20 cellular contexts compared by ENCODE assay signal in genomic region chr11:74559110-74559933, GRCh38. TPM values are rescaled to one million over a fixed set of nuclear protein-coding genes. Genes with fewer than 3 reads are reported as not detected.
DNase-seq lines count a peak whose midpoint lies in the region; ATAC-seq and TF ChIP-seq lines count a peak whose summit lies in the region.
"Had no signal": no experiment of that assay in that cellular context is flagged by ENCODE, and none has a peak within 500 bp of the region (broad histone marks: within the 10 kb centered on the region; RNA-seq: fewer than 3 reads in every experiment).

No MANE protein-coding gene starts in this region.

- no peak for TF ChIP-seq CTCF in endothelial cell (IDR thresholded peaks at IDR 0.05; ENCODE audit: unreplicated experiment)
- TF ChIP-seq CTCF in mucosa of descending colon (IDR thresholded peaks at IDR 0.05), result no peak

- peaks cover 2% of the 10 kb centered on the region for H3K27me3 Mint-ChIP-seq in endothelial cell (ENCODE audit: unreplicated experiment)
- peaks cover 6% of the 10 kb centered on the region for H3K27me3 Mint-ChIP-seq in activated CD4-positive, alpha-beta memory T cell treated with anti-CD3 and anti-CD28 coated beads for 36 hours

- H3K4me3 Mint-ChIP-seq in endothelial cell (ENCODE audit: unreplicated experiment), result no peak overlapping the region
- H3K4me3 Mint-ChIP-seq in activated CD4-positive, alpha-beta memory T cell treated with anti-CD3 and anti-CD28 coated beads for 36 hours, result no peak overlapping the region
- H3K4me3 Mint-ChIP-seq: activated CD8-positive, alpha-beta T cell treated with anti-CD3 and anti-CD28 coated beads for 36 hours; activated naive CD8-positive, alpha-beta T cell; brain; nephron progenitor cell; WTC11 had no signal

- ATAC-seq in mucosa of descending colon, result peak; percentile 21
- ATAC-seq: activated CD8-positive, alpha-beta T cell treated with anti-CD3 and anti-CD28 coated beads for 36 hours; psoas muscle; WTC11 had no signal

- peaks cover 10% of the 10 kb centered on the region for H3K9me3 Mint-ChIP-seq in endothelial cell (ENCODE audit: unreplicated experiment)
- H3K9me3 Mint-ChIP-seq in activated CD4-positive, alpha-beta memory T cell treated with anti-CD3 and anti-CD28 coated beads for 36 hours, result peaks cover 14% of the 10 kb centered on the region

- no peak overlapping the region for H3K4me3 ChIP-seq in mucosa of descending colon
- H3K4me3 ChIP-seq: psoas muscle, SJSA1, suprapubic skin had no signal

- DNase-seq in EH (ENCODE audit: low read depth) (peak; percentile 3), NCI-H2196 (lab: John Stamatoyannopoulos, UW; ENCODE audit: unreplicated experiment) (peak; percentile 67), endothelial cell (ENCODE audit: low spot score) (peak; percentile 16), mucosa of descending colon (no peak), NCI-H82 (lab: John Stamatoyannopoulos, UW) (no peak), NAMALWA (ENCODE audit: low spot score) (no peak), dedifferentiated amniotic fluid mesenchymal stem cell (ENCODE audit: extremely low spot score) (no peak)
- DNase-seq in activated CD4-positive, alpha-beta memory T cell treated with anti-CD3 and anti-CD28 coated beads for 36 hours, result no peak
- DNase-seq: activated CD8-positive, alpha-beta T cell treated with anti-CD3 and anti-CD28 coated beads for 36 hours; Calu3; Karpas-422; NCI-H1694 treated with DMSO at 0.1 percent for 48 hours; nephron progenitor cell; psoas muscle; T-helper 2 cell had no signal

- H3K9me3 ChIP-seq in mucosa of descending colon, result no peaks in the 10 kb centered on the region
- H3K9me3 ChIP-seq: psoas muscle, SJSA1, suprapubic skin had no signal

- H3K36me3 ChIP-seq in mucosa of descending colon (ENCODE audit: low read depth), result no peaks in the 10 kb centered on the region
- H3K36me3 ChIP-seq: SJSA1, suprapubic skin had no signal

- peaks cover 24% of the 10 kb centered on the region for H3K4me1 Mint-ChIP-seq in endothelial cell (ENCODE audit: unreplicated experiment)
- H3K4me1 Mint-ChIP-seq in activated CD4-positive, alpha-beta memory T cell treated with anti-CD3 and anti-CD28 coated beads for 36 hours (ENCODE audit: low read depth), result no peaks in the 10 kb centered on the region
- H3K4me1 Mint-ChIP-seq: brain, nephron progenitor cell, WTC11 had no signal

- H3K27ac Mint-ChIP-seq in endothelial cell (ENCODE audit: unreplicated experiment), result peak overlapping the region; percentile 64
- no peak overlapping the region for H3K27ac Mint-ChIP-seq in activated CD4-positive, alpha-beta memory T cell treated with anti-CD3 and anti-CD28 coated beads for 36 hours
- H3K27ac Mint-ChIP-seq: activated CD8-positive, alpha-beta T cell treated with anti-CD3 and anti-CD28 coated beads for 36 hours; activated naive CD8-positive, alpha-beta T cell; brain; nephron progenitor cell; WTC11 had no signal

- CTCF ChIA-PET in activated CD4-positive, alpha-beta memory T cell treated with anti-CD3 and anti-CD28 coated beads for 36 hours (lab: Charles Lee), result interaction anchor here (1.3 kb wide), 1 partner anchor 106 kb away, joined by 4 read pairs; no protein-coding TSS in a partner anchor

- intact Hi-C loops in mucosa of descending colon (cut with DNase I, micrococcal nuclease), result no loop called here
- intact Hi-C loops in activated CD4-positive, alpha-beta memory T cell treated with anti-CD3 and anti-CD28 coated beads for 36 hours (cut with micrococcal nuclease), result no loop called here

- no peaks in the 10 kb centered on the region for H3K36me3 Mint-ChIP-seq in endothelial cell (ENCODE audit: low read depth, unreplicated experiment)
- H3K36me3 Mint-ChIP-seq in activated CD4-positive, alpha-beta memory T cell treated with anti-CD3 and anti-CD28 coated beads for 36 hours, result no peaks in the 10 kb centered on the region
- H3K36me3 Mint-ChIP-seq: brain had no signal

- POLR2A ChIA-PET in activated CD4-positive, alpha-beta memory T cell treated with anti-CD3 and anti-CD28 coated beads for 36 hours (lab: Charles Lee), result no interaction called here

- no peaks in the 10 kb centered on the region for H3K4me1 ChIP-seq in mucosa of descending colon (ENCODE audit: low read depth)
- H3K4me1 ChIP-seq: psoas muscle, SJSA1, suprapubic skin had no signal

RNA-seq across cellular contexts. Expression of gene POLD3, which starts 33.1 kb away (rescaled TPM):
- total RNA-seq in endothelial cell (ENCODE audit: unreplicated experiment), result 16.0 TPM
- 10 to 100 TPM; 18.3 to 32.4 (median 20.6) TPM for total RNA-seq in mucosa of descending colon
- total RNA-seq in activated CD4-positive, alpha-beta memory T cell treated with anti-CD3 and anti-CD28 coated beads for 36 hours, result 10 to 100 TPM; 60.8 to 61.4 TPM

Comparison
In these comparisons a context has a peak if more than half of its experiments do, and no peak if none do; other contexts are left out.
1. DNase-seq: peak in EH (single experiment), NCI-H2196 (single experiment) and endothelial cell (single experiment); none in mucosa of descending colon (0 of 3), NCI-H82 (single experiment), activated CD4-positive, alpha-beta memory T cell treated with anti-CD3 and anti-CD28 coated beads for 36 hours (single experiment), NAMALWA (single experiment) and dedifferentiated amniotic fluid mesenchymal stem cell (single experiment).